In genomic region chr19:41528106-41528505, GRCh38 we compare ENCODE assay signal across 1 cellular context.
TF ChIP-seq lines count a peak whose summit lies in the region.

No MANE protein-coding gene starts in this region.

TF ChIP-seq in GM12878, 131 proteins besides CTCF, POLR2A, EP300 and RAD21 (continued from another document):
- TF ChIP-seq ZNF687 (IDR thresholded peaks at IDR 0.05), result no peak
- no peak for TF ChIP-seq BCL11A (IDR thresholded peaks at IDR 0.05; ENCODE audit: low read depth, low read length)
- TF ChIP-seq ZNF622 (IDR thresholded peaks at IDR 0.05), result no peak
- no peak for TF ChIP-seq NFYA (IDR thresholded peaks at IDR 0.05; ENCODE audit: borderline replicate concordance, low read depth, low read length)
